ENCODE assay signal across 12 cellular contexts in the genomic region with DNA sequence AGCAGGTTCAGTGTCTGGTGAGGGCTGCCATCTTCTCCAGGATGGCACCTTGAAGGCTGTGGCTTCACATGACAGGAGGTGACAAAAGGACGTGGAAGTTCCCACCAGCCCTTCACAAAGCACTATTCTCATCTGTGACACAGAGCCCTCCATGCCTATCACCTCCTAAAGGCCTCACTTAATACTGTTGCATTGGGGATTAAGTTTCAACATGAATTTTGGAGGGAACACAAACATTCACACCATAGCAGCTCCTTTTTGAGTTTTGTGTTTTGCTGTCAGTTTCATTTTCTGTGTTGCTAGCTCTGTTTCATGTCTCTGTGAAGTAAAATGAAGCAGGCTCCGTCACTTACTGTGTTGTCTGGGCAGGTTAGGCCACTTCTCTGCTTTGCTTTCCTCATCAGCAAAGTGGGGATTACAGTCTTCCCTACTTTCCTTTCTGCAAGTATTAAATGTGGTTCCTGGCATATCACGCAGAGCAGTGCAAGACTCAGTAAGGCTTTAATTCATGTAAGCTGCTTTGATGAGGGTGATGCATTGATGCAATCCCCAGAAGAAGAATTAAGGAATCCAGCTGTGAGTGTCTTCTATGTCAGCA. TPM values are rescaled to one million over a fixed set of nuclear protein-coding genes. Genes with fewer than 3 reads are reported as not detected.
DNase-seq lines count a peak whose midpoint lies in the region; ATAC-seq and TF ChIP-seq lines count a peak whose summit lies in the region.
"Had no signal": no experiment of that assay in that cellular context is flagged by ENCODE, and none has a peak within 500 bp of the region (broad histone marks: within the 10 kb centered on the region; RNA-seq: fewer than 3 reads in every experiment).

No MANE protein-coding gene starts in this region.

- H3K4me2 ChIP-seq in SK-N-SH (no peak overlapping the region), neural progenitor cell (no peak overlapping the region)
- H3K4me2 ChIP-seq: BLaER1 had no signal

- CTCF ChIA-PET in SK-N-SH (lab: Yijun Ruan, JAX): interaction anchor here (0.9 kb wide), 1 partner anchor 18 kb away, joined by 3 read pairs; no protein-coding TSS in a partner anchor

- no peak overlapping the region for H3K27ac Mint-ChIP-seq in T-helper 17 cell
- H3K27ac Mint-ChIP-seq in neural progenitor cell: no peak overlapping the region

- H4K20me1 ChIP-seq in SK-N-SH (ENCODE audit: insufficient read depth) (peaks cover 36% of the 10 kb centered on the region), neural progenitor cell (ENCODE audit: low read depth) (no peaks in the 10 kb centered on the region)

- H3K4me1 Mint-ChIP-seq in T-helper 17 cell: peaks cover 8% of the 10 kb centered on the region
- no peaks in the 10 kb centered on the region for H3K4me1 Mint-ChIP-seq in neural progenitor cell

- DNase-seq in right cardiac atrium (no peak), heart left ventricle (no peak), T-helper 17 cell (no peak), vagina (ENCODE audit: extremely low spot score in 2 of 2) (no peak), NCI-H2171 (lab: John Stamatoyannopoulos, UW) (no peak), SK-N-SH (no peak), neural progenitor cell (ENCODE audit: low spot score) (no peak)
- DNase-seq: H7, NCI-H2081 had no signal

- H3K9me3 Mint-ChIP-seq in neural progenitor cell: peaks cover 17% of the 10 kb centered on the region

- no peaks in the 10 kb centered on the region for H3K27me3 ChIP-seq in right cardiac atrium (ENCODE audit: control insufficient read depth, insufficient read depth)
- H3K27me3 ChIP-seq in heart left ventricle: no peaks in the 10 kb centered on the region
- H3K27me3 ChIP-seq in vagina: no peaks in the 10 kb centered on the region
- no peaks in the 10 kb centered on the region for H3K27me3 ChIP-seq in SK-N-SH (ENCODE audit: insufficient read depth)
- no peaks in the 10 kb centered on the region for H3K27me3 ChIP-seq in neural progenitor cell
- H3K27me3 ChIP-seq: BLaER1 had no signal

- H3K4me3 Mint-ChIP-seq in T-helper 17 cell: peak overlapping the region; percentile 36
- no peak overlapping the region for H3K4me3 Mint-ChIP-seq in neural progenitor cell

- peaks cover 93% of the 10 kb centered on the region for H3K79me2 ChIP-seq in SK-N-SH (ENCODE audit: insufficient read depth)
- H3K79me2 ChIP-seq in neural progenitor cell (ENCODE audit: low read depth): peaks cover 6% of the 10 kb centered on the region

- intact Hi-C loops in right cardiac atrium (cut with DNase I): no loop called here
- intact Hi-C loops in heart left ventricle (cut with DNase I): no loop called here
- intact Hi-C loops in vagina (cut with DNase I): no loop called here

- TF ChIP-seq POLR2A in heart left ventricle (IDR thresholded peaks at IDR 0.05): no peak
- TF ChIP-seq POLR2A in vagina (IDR thresholded peaks at IDR 0.05): no peak

- H3K27ac ChIP-seq in right cardiac atrium (ENCODE audit: low read length) (peak overlapping the region; percentile 18), heart left ventricle (peak overlapping the region in 1 of 12 donors; percentile 55), vagina (peak overlapping the region; percentile 18), SK-N-SH (ENCODE audit: low read depth in 2 of 2, low read length in 1 of 2) (no peak overlapping the region), neural progenitor cell (no peak overlapping the region)
- H3K27ac ChIP-seq: BLaER1, thoracic aorta had no signal

- no peak overlapping the region for H3K9ac ChIP-seq in SK-N-SH
- H3K9ac ChIP-seq in neural progenitor cell: no peak overlapping the region
- H3K9ac ChIP-seq: BLaER1 had no signal

- no peaks in the 10 kb centered on the region for H3K27me3 Mint-ChIP-seq in T-helper 17 cell
- H3K27me3 Mint-ChIP-seq in neural progenitor cell (ENCODE audit: insufficient read depth, low read depth): no peaks in the 10 kb centered on the region

- H3K36me3 ChIP-seq in heart left ventricle: no peaks in the 10 kb centered on the region
- H3K36me3 ChIP-seq in vagina: no peaks in the 10 kb centered on the region
- peaks cover 0 to 15% of the 10 kb centered on the region in 2 experiments for H3K36me3 ChIP-seq in SK-N-SH (replicated peaks in 1 of 2; ENCODE audit: control insufficient read depth in 1 of 2, insufficient read depth in 2 of 2, low read length in 1 of 2)
- H3K36me3 ChIP-seq in neural progenitor cell: no peaks in the 10 kb centered on the region
- H3K36me3 ChIP-seq: thoracic aorta had no signal

- TF ChIP-seq RAD21 in SK-N-SH (IDR thresholded peaks at IDR 0.05; ENCODE audit: low read length): no peak

- ATAC-seq in right cardiac atrium (no peak), heart left ventricle (no peak), HG02678 (IDR thresholded peaks at IDR 0.05; ENCODE audit: unreplicated experiment) (peak; percentile 76), T-helper 17 cell (peak; percentile 75)

- peaks cover 4% of the 10 kb centered on the region for H3F3A ChIP-seq in SK-N-SH (replicated peaks; ENCODE audit: insufficient read depth)
- H3F3A ChIP-seq in neural progenitor cell (ENCODE audit: low read depth): no peaks in the 10 kb centered on the region

- H3K9me3 ChIP-seq in right cardiac atrium (ENCODE audit: control insufficient read depth, low read length) (no peaks in the 10 kb centered on the region), heart left ventricle (peaks cover 0 to 9% (median 0%) of the 10 kb centered on the region in 12 donors), T-helper 17 cell (ENCODE audit: control insufficient read depth, low read length, poor library complexity, severe bottlenecking) (no peaks in the 10 kb centered on the region), vagina (no peaks in the 10 kb centered on the region), SK-N-SH (no peaks in the 10 kb centered on the region), neural progenitor cell (ENCODE audit: low read depth) (no peaks in the 10 kb centered on the region)
- H3K9me3 ChIP-seq: thoracic aorta had no signal

- 78% methylated on average over 3 of the region's 3 CpGs for WGBS in right cardiac atrium
- WGBS in heart left ventricle, 4 donors: 84 to 89% (median 88%) methylated on average over 3 of the region's 3 CpGs
- WGBS in SK-N-SH (ENCODE audit: low lambda C conversion rate): 94% methylated on average over 3 of the region's 3 CpGs

- POLR2A ChIA-PET in SK-N-SH (lab: Yijun Ruan, JAX): no interaction called here

- H3K4me1 ChIP-seq in right cardiac atrium (ENCODE audit: control insufficient read depth, insufficient read depth, low read length) (peaks cover 14% of the 10 kb centered on the region), heart left ventricle (peaks cover 0 to 43% (median 18%) of the 10 kb centered on the region in 12 donors), vagina (peaks cover 28% of the 10 kb centered on the region), SK-N-SH (ENCODE audit: control insufficient read depth in 1 of 2, insufficient read depth in 2 of 2, low read depth in 1 of 2, low read length in 1 of 2) (peaks cover 2 to 4% of the 10 kb centered on the region in 2 experiments; a peak in 1 of 4 replicates), neural progenitor cell (peaks cover 3% of the 10 kb centered on the region)
- H3K4me1 ChIP-seq: BLaER1 had no signal

- no peaks in the 10 kb centered on the region for H3K9me2 ChIP-seq in SK-N-SH

- H2AFZ ChIP-seq in SK-N-SH (ENCODE audit: low read depth) (no peak overlapping the region), neural progenitor cell (replicated peaks) (no peak overlapping the region)

- TF ChIP-seq CTCF in heart left ventricle (IDR thresholded peaks at IDR 0.05) (no peak), vagina (IDR thresholded peaks at IDR 0.05) (no peak), SK-N-SH (IDR thresholded peaks at IDR 0.05) (no peak), neural progenitor cell (IDR thresholded peaks at IDR 0.05) (no peak)

- H3K36me3 Mint-ChIP-seq in T-helper 17 cell (ENCODE audit: low read depth): peaks cover 2% of the 10 kb centered on the region
- peaks cover 15% of the 10 kb centered on the region for H3K36me3 Mint-ChIP-seq in neural progenitor cell

- no peak overlapping the region for H3K4me3 ChIP-seq in right cardiac atrium (ENCODE audit: low read length)
- H3K4me3 ChIP-seq in heart left ventricle: no peak overlapping the region
- H3K4me3 ChIP-seq in vagina: no peak overlapping the region
- no peak overlapping the region for H3K4me3 ChIP-seq in SK-N-SH (ENCODE audit: low read depth in 2 of 2, low read length in 1 of 2)
- no peak overlapping the region for H3K4me3 ChIP-seq in neural progenitor cell
- H3K4me3 ChIP-seq: BLaER1, thoracic aorta had no signal

- no peak for TF ChIP-seq EP300 in SK-N-SH (IDR thresholded peaks at IDR 0.05; ENCODE audit: borderline replicate concordance in 1 of 2, low read depth in 1 of 2, low read length in 1 of 2)

TF ChIP-seq in SK-N-SH, 30 proteins besides CTCF, POLR2A, EP300 and RAD21 (continues in another document):
- TF ChIP-seq MXI1 (IDR thresholded peaks at IDR 0.05; ENCODE audit: low read depth, low read length) (no peak), YY1 (IDR thresholded peaks at IDR 0.05; ENCODE audit: low read depth) (no peak), NRF1 (IDR thresholded peaks at IDR 0.05; ENCODE audit: low read depth, low read length) (no peak), ELF1 (IDR thresholded peaks at IDR 0.05) (no peak), TAF1 (IDR thresholded peaks at IDR 0.05; ENCODE audit: borderline replicate concordance, low read depth, low read length) (no peak), TEAD4 (IDR thresholded peaks at IDR 0.05; ENCODE audit: borderline replicate concordance, insufficient read depth) (no peak), GABPA (IDR thresholded peaks at IDR 0.05; ENCODE audit: low read depth) (no peak)

RNA-seq across cellular contexts. Expression of a gene that starts 31.6 kb away (rescaled TPM):
- total RNA-seq in right cardiac atrium: 10 to 100 TPM; 45.5 to 65.6 (median 55.9) TPM
- polyA plus RNA-seq in right cardiac atrium: 21.4 TPM
- 100 to 1,000 TPM in 2 of 9 donors, 10 to 100 TPM in 7; 65.8 to 136 (median 82.3) TPM for total RNA-seq in heart left ventricle
- polyA plus RNA-seq in heart left ventricle: 10 to 100 TPM; 21.3 to 38.1 TPM
- 100 to 1,000 TPM; 141 to 233 TPM for total RNA-seq in T-helper 17 cell
- 66.0 TPM for total RNA-seq in vagina
- polyA plus RNA-seq in SK-N-SH (2012; rRNA removed): 123 and 131 TPM in 2 replicates
- 93.1 and 107 TPM in 2 replicates for polyA plus RNA-seq in SK-N-SH (2012; cell fraction: cytosol; rRNA removed)
- 104 and 182 TPM in 2 replicates for polyA plus RNA-seq in SK-N-SH (2012; cell fraction: nucleus; rRNA removed)
- total RNA-seq in neural progenitor cell (ENCODE audit: low replicate concordance): 19.4 and 30.8 TPM in 2 replicates

Comparison
In these comparisons a context has a peak if more than half of its experiments do, and no peak if none do; other contexts are left out.
1. ATAC-seq: peak in HG02678 (single experiment) and T-helper 17 cell (single experiment); none in right cardiac atrium (0 of 2) and heart left ventricle (0 of 4).
2. H3K27ac ChIP-seq: peak in right cardiac atrium (single experiment) and vagina (single experiment); none in SK-N-SH (0 of 2) and neural progenitor cell (single experiment).